In genomic region chr7:87007063-87007462, GRCh38 we compare ENCODE assay signal across 1 cellular context.
A peak's percentile ranks its signal among the peaks of the same experiment; 100 is the strongest.
TF ChIP-seq lines count a peak whose summit lies in the region.

No MANE protein-coding gene starts in this region.

TF ChIP-seq in K562, 482 proteins besides CTCF, POLR2A, EP300 and RAD21:
- TF ChIP-seq, protein P1, sequence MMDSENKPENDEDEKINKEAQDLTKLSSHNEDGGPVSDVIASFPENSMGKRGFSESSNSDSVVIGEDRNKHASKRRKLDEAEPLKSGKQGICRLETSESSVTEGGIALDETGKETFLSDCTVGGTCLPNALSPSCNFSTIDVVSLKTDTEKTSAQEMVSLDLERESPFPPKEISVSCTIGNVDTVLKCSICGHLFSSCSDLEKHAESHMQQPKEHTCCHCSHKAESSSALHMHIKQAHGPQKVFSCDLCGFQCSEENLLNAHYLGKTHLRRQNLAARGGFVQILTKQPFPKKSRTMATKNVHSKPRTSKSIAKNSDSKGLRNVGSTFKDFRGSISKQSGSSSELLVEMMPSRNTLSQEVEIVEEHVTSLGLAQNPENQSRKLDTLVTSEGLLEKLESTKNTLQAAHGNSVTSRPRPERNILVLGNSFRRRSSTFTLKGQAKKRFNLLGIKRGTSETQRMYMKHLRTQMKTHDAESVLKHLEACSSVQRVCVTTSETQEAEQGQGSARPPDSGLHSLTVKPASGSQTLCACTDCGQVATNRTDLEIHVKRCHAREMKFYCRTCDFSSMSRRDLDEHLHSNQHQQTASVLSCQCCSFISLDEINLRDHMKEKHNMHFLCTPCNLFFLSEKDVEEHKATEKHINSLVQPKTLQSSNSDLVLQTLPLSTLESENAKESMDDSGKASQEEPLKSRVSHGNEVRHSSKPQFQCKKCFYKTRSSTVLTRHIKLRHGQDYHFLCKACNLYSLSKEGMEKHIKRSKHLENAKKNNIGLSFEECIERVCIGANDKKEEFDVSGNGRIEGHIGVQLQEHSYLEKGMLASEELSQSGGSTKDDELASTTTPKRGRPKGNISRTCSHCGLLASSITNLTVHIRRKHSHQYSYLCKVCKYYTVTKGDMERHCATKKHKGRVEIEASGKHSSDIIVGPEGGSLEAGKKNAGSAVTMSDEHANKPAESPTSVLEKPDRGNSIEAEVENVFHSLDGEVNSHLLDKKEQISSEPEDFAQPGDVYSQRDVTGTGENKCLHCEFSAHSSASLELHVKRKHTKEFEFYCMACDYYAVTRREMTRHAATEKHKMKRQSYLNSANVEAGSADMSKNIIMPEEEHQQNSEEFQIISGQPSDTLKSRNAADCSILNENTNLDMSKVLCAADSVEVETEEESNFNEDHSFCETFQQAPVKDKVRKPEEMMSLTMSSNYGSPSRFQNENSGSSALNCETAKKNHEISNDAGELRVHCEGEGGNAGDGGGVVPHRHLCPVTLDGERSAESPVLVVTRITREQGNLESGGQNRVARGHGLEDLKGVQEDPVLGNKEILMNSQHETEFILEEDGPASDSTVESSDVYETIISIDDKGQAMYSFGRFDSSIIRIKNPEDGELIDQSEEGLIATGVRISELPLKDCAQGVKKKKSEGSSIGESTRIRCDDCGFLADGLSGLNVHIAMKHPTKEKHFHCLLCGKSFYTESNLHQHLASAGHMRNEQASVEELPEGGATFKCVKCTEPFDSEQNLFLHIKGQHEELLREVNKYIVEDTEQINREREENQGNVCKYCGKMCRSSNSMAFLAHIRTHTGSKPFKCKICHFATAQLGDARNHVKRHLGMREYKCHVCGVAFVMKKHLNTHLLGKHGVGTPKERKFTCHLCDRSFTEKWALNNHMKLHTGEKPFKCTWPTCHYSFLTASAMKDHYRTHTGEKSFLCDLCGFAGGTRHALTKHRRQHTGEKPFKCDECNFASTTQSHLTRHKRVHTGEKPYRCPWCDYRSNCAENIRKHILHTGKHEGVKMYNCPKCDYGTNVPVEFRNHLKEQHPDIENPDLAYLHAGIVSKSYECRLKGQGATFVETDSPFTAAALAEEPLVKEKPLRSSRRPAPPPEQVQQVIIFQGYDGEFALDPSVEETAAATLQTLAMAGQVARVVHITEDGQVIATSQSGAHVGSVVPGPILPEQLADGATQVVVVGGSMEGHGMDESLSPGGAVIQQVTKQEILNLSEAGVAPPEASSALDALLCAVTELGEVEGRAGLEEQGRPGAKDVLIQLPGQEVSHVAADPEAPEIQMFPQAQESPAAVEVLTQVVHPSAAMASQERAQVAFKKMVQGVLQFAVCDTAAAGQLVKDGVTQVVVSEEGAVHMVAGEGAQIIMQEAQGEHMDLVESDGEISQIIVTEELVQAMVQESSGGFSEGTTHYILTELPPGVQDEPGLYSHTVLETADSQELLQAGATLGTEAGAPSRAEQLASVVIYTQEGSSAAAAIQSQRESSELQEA (IDR thresholded peaks at IDR 0.05; ENCODE audit: low read depth), result no peak
- TF ChIP-seq ZNF324 (CRISPR knock-in tag; IDR thresholded peaks at IDR 0.05), result 0 out of 2 replicates have a peak, but pooled peaks have one; percentile 8
